ENCODE assay signal across 8 cellular contexts in the genomic region with DNA sequence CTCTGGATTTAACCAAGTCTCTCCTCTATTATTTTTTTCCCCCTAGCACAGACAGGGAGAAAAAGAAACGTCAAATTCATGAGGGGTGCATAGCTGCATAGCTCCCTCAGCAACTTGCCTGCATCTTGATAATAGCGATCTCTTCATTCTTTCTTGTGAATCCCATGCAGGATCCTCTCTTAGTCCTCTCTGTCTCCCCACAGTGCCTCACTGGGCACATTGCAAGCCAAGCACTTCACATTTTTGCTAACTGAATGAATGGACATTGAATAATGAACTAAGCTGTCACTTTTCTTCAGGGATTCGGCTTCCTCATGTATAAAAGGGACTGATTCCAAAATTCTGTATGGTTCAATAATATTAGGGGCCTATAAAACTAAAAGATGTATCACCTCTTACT. TPM values are rescaled to one million over a fixed set of nuclear protein-coding genes. Genes with fewer than 3 reads are reported as not detected.
DNase-seq lines count a peak whose midpoint lies in the region; ATAC-seq, FAIRE-seq and TF ChIP-seq lines count a peak whose summit lies in the region.

No MANE protein-coding gene starts in this region.

- in situ Hi-C loops in KBM-7 (cut with MboI; ENCODE audit: low pct_unique_long_range_greater_than_20kb, low sequenced_read_pairs) (no loop called here), astrocyte of the cerebellum (cut with HindIII; ENCODE audit: low sequenced_read_pairs) (no loop called here)

- no peak overlapping the region for H3K27ac ChIP-seq in kidney (ENCODE audit: low read depth in 2 of 2, low read length in 2 of 2)
- H3K27ac ChIP-seq in coronary artery = no peak overlapping the region

- TF ChIP-seq CTCF in astrocyte of the cerebellum (IDR thresholded peaks at IDR 0.05; ENCODE audit: low read depth, low read length, missing control alignments) = peak; percentile 89
- TF ChIP-seq CTCF in kidney (IDR thresholded peaks at IDR 0.05; ENCODE audit: borderline replicate concordance, extremely low read depth, insufficient read depth) = peak; percentile 50
- TF ChIP-seq CTCF in coronary artery (IDR thresholded peaks at IDR 0.05) = no peak

- intact Hi-C loops in kidney (cut with DNase I) = no loop called here

- no peaks in the 10 kb centered on the region for H3K36me3 ChIP-seq in kidney (ENCODE audit: control insufficient read depth in 1 of 2, insufficient read depth in 2 of 2, low read length in 2 of 2)

- H3K9me3 ChIP-seq in kidney (ENCODE audit: control insufficient read depth in 1 of 2, low read length in 2 of 2) = no peaks in the 10 kb centered on the region

- no peak for ATAC-seq in HG03520 (IDR thresholded peaks at IDR 0.05; ENCODE audit: unreplicated experiment)
- ATAC-seq in GM19023 (IDR thresholded peaks at IDR 0.05; ENCODE audit: unreplicated experiment) = no peak
- no peak for ATAC-seq in GM19452 (IDR thresholded peaks at IDR 0.05; ENCODE audit: unreplicated experiment)

- DNase-seq in Ammon's horn (ENCODE audit: low spot score) (peak; percentile 83), KBM-7 (peak; percentile 64), astrocyte of the cerebellum (ENCODE audit: low read depth) (peak; percentile 59), kidney (no peak), coronary artery (ENCODE audit: low spot score) (no peak)

- no peak for FAIRE-seq in kidney (lab: Jason Lieb, UNC)

- H3K4me3 ChIP-seq in astrocyte of the cerebellum (ENCODE audit: low read depth, low read length) (no peak overlapping the region), kidney (ENCODE audit: low read length in 2 of 2) (no peak overlapping the region), coronary artery (no peak overlapping the region)

- H3K4me1 ChIP-seq in kidney (ENCODE audit: control insufficient read depth in 1 of 2, insufficient read depth in 1 of 2, low read depth in 1 of 2, low read length in 2 of 2) = peaks cover 0 to 3% of the 10 kb centered on the region in 2 donors

- H3K9ac ChIP-seq in kidney (ENCODE audit: low read length in 2 of 2) = no peak overlapping the region

RNA-seq across cellular contexts. Expression of a gene that starts 2.9 kb away (rescaled TPM):
- 44.6 TPM for total RNA-seq in kidney
- polyA plus RNA-seq in kidney (ENCODE audit: insufficient read depth, low read depth, low replicate concordance) = 35.3 TPM

Comparison
In these comparisons a context has a peak if more than half of its experiments do, and no peak if none do; other contexts are left out.
1. DNase-seq: peak in Ammon's horn (single experiment), KBM-7 (single experiment) and astrocyte of the cerebellum (single experiment); none in kidney (single experiment) and coronary artery (single experiment).